9 cellular contexts compared by ENCODE assay signal in genomic region chr5:54013556-54014157, GRCh38.
DNase-seq lines count a peak whose midpoint lies in the region; ATAC-seq and TF ChIP-seq lines count a peak whose summit lies in the region.
"Had no signal": no experiment of that assay in that cellular context is flagged by ENCODE, and none has a peak within 500 bp of the region (broad histone marks: within the 10 kb centered on the region; RNA-seq: fewer than 3 reads in every experiment).

No MANE protein-coding gene starts in this region.

- H3K4me2 ChIP-seq in OCI-LY7 (ENCODE audit: low read length): no peak overlapping the region

- DNase-seq in AG10803 (ENCODE audit: low read depth): peak; percentile 91
- peak; percentile 46 for DNase-seq in LoVo (ENCODE audit: low spot score)
- peak; percentile 11 for DNase-seq in activated naive CD8-positive, alpha-beta T cell treated with anti-CD3 and anti-CD28 coated beads for 36 hours
- DNase-seq in myocyte (ENCODE audit: low read depth): peak; percentile 49
- DNase-seq in HuH-7.5 (ENCODE audit: low spot score): no peak
- no peak for DNase-seq in OCI-LY7 (ENCODE audit: low spot score)
- DNase-seq in mesothelial cell of epicardium (ENCODE audit: low spot score in 2 of 2, unreplicated experiment in 2 of 2): no peak

- no TSS peak for BruUV-seq in OCI-LY7 (replicated peaks; lab: Mats Ljungman, UMichigan)

- CTCF ChIA-PET in OCI-LY7 (lab: Charles Lee; ENCODE audit: unreplicated experiment): no interaction called here

- peaks cover 31% of the 10 kb centered on the region for H3K36me3 Mint-ChIP-seq in activated naive CD8-positive, alpha-beta T cell treated with anti-CD3 and anti-CD28 coated beads for 36 hours
- H3K36me3 Mint-ChIP-seq in mesothelial cell of epicardium: peaks cover 10% of the 10 kb centered on the region

- H3K9me3 Mint-ChIP-seq in activated naive CD8-positive, alpha-beta T cell treated with anti-CD3 and anti-CD28 coated beads for 36 hours: peaks cover 9% of the 10 kb centered on the region
- H3K9me3 Mint-ChIP-seq in mesothelial cell of epicardium: peaks cover 19% of the 10 kb centered on the region

- no peaks in the 10 kb centered on the region for H3K4me1 ChIP-seq in OCI-LY7 (ENCODE audit: insufficient read depth, low read length, poor library complexity, severe bottlenecking)

- no peak for TF ChIP-seq CTCF in AG10803 (conservative IDR thresholded peaks at IDR 0.05; ENCODE audit: low read length)
- no peak for TF ChIP-seq CTCF in OCI-LY7 (conservative IDR thresholded peaks at IDR 0.05; ENCODE audit: low read length)
- TF ChIP-seq CTCF in mesothelial cell of epicardium (IDR thresholded peaks at IDR 0.05; ENCODE audit: unreplicated experiment): no peak

- no peaks in the 10 kb centered on the region; the same call in 1 of the 2 replicates for H3K36me3 ChIP-seq in OCI-LY7 (ENCODE audit: insufficient read depth, low read length)

- H3K4me1 Mint-ChIP-seq in activated naive CD8-positive, alpha-beta T cell treated with anti-CD3 and anti-CD28 coated beads for 36 hours: peaks cover 2% of the 10 kb centered on the region
- peaks cover 9% of the 10 kb centered on the region for H3K4me1 Mint-ChIP-seq in mesothelial cell of epicardium

- no peak overlapping the region for H3K27ac Mint-ChIP-seq in activated naive CD8-positive, alpha-beta T cell treated with anti-CD3 and anti-CD28 coated beads for 36 hours
- H3K27ac Mint-ChIP-seq in mesothelial cell of epicardium: no peak overlapping the region

- no peaks in the 10 kb centered on the region for H3K9me3 ChIP-seq in OCI-LY7 (ENCODE audit: low read length)

- H3K27ac ChIP-seq in OCI-LY7 (ENCODE audit: low read depth, low read length, poor library complexity, severe bottlenecking): no peak overlapping the region
- H3K27ac ChIP-seq: body of pancreas had no signal

- no peaks in the 10 kb centered on the region for H3K79me2 ChIP-seq in OCI-LY7 (ENCODE audit: insufficient read depth, low read depth, low read length)

- no peak overlapping the region for H2AFZ ChIP-seq in OCI-LY7 (ENCODE audit: low read length)

- POLR2A ChIA-PET in OCI-LY7 (lab: Charles Lee): interaction anchor here (0.5 kb wide), 1 partner anchor 15 kb away, joined by 3 read pairs; no protein-coding TSS in a partner anchor

- no peaks in the 10 kb centered on the region for H4K20me1 ChIP-seq in OCI-LY7 (ENCODE audit: insufficient read depth, low read length)

- intact Hi-C loops in OCI-LY7 (cut with micrococcal nuclease; ENCODE audit: unreplicated experiment): no loop called here

- ATAC-seq in GM19035 (IDR thresholded peaks at IDR 0.05; ENCODE audit: unreplicated experiment): no peak
- ATAC-seq: body of pancreas had no signal

- H3K9me2 ChIP-seq in OCI-LY7 (ENCODE audit: insufficient read depth, low read length): no peaks in the 10 kb centered on the region

- H3K27me3 Mint-ChIP-seq in activated naive CD8-positive, alpha-beta T cell treated with anti-CD3 and anti-CD28 coated beads for 36 hours: no peaks in the 10 kb centered on the region
- no peaks in the 10 kb centered on the region for H3K27me3 Mint-ChIP-seq in mesothelial cell of epicardium (ENCODE audit: low read depth)

- H3K4me3 ChIP-seq in AG10803 (ENCODE audit: low read length): no peak overlapping the region
- no peak overlapping the region for H3K4me3 ChIP-seq in OCI-LY7 (ENCODE audit: low read depth, low read length, poor library complexity, severe bottlenecking)
- H3K4me3 ChIP-seq: body of pancreas had no signal

- H3K4me3 Mint-ChIP-seq in activated naive CD8-positive, alpha-beta T cell treated with anti-CD3 and anti-CD28 coated beads for 36 hours: no peak overlapping the region
- no peak overlapping the region for H3K4me3 Mint-ChIP-seq in mesothelial cell of epicardium

Comparison
In these comparisons a context has a peak if more than half of its experiments do, and no peak if none do; other contexts are left out.
1. DNase-seq: peak in AG10803 (single experiment), LoVo (single experiment), activated naive CD8-positive, alpha-beta T cell treated with anti-CD3 and anti-CD28 coated beads for 36 hours (single experiment) and myocyte (single experiment); none in HuH-7.5 (single experiment), OCI-LY7 (single experiment) and mesothelial cell of epicardium (0 of 2).